ENCODE assay signal across 22 cellular contexts in the genomic region with DNA sequence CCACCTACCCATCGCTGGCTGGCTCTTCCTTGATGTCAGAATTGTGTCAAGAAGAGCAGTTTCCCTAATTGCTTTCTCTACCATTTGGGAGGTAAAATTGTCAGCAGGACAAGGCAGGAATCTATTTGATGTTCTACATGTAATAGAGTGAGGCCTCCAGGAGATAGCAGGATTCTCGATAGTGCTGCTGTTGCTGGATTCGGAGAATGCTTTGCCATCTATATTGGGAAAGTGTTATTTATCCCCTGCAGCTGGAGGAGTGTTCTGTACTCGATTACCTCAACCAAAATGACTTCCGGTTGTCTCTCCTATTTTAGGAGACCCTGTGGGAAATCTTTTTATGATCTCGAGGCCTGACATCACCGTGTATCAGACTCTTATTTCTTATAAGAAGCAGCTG.
DNase-seq lines count a peak whose midpoint lies in the region; ATAC-seq and TF ChIP-seq lines count a peak whose summit lies in the region.
"Had no signal": no experiment of that assay in that cellular context is flagged by ENCODE, and none has a peak within 500 bp of the region (broad histone marks: within the 10 kb centered on the region; RNA-seq: fewer than 3 reads in every experiment).

No MANE protein-coding gene starts in this region.

- intact Hi-C loops in heart left ventricle (cut with DNase I): loop anchor here in 1 of 10 donors (10.0 kb wide), 1 partner anchor 786 kb away; no protein-coding TSS in a partner anchor
- intact Hi-C loops in Right ventricle myocardium inferior (cut with DNase I): no loop called here
- intact Hi-C loops in Caco-2 (cut with micrococcal nuclease; ENCODE audit: unreplicated experiment): no loop called here

- H3K27me3 ChIP-seq in heart left ventricle (no peaks in the 10 kb centered on the region), MM.1S (replicated peaks; ENCODE audit: insufficient read depth, low read length) (no peaks in the 10 kb centered on the region), right atrium auricular region (no peaks in the 10 kb centered on the region), Caco-2 (replicated peaks; ENCODE audit: control insufficient read depth, insufficient read depth, low read length) (no peaks in the 10 kb centered on the region)

- H3K27me3 Mint-ChIP-seq in Caco-2 (ENCODE audit: insufficient read depth, unreplicated experiment): peaks cover 14% of the 10 kb centered on the region

- DNase-seq in heart left ventricle (no peak), Right ventricle myocardium inferior (ENCODE audit: missing footprints) (no peak), MM.1S (no peak), right atrium auricular region (ENCODE audit: low spot score) (no peak), Caco-2 (no peak), EL (no peak), iPS-NIHi7 (ENCODE audit: extremely low spot score) (no peak), DMS79 (lab: John Stamatoyannopoulos, UW) (no peak)
- DNase-seq: ACHN, DMS53, NCI-H1092, NCI-H1436, NCI-H187 treated with DMSO at 0.1 percent for 48 hours, NCI-H2107, NCI-H446 treated with DMSO at 0.1 percent for 48 hours, NCI-H526 treated with DMSO at 0.1 percent for 48 hours, PC-3 had no signal

- H3K36me3 ChIP-seq in heart left ventricle (no peaks in the 10 kb centered on the region), MM.1S (replicated peaks; ENCODE audit: insufficient read depth, low read length) (no peaks in the 10 kb centered on the region), right atrium auricular region (no peaks in the 10 kb centered on the region), Caco-2 (ENCODE audit: control insufficient read depth, insufficient read depth, low read length) (no peaks in the 10 kb centered on the region)

- no peaks in the 10 kb centered on the region for H3K4me1 Mint-ChIP-seq in Caco-2 (ENCODE audit: low read depth, unreplicated experiment)

- peak overlapping the region; percentile 32 for H2AFZ ChIP-seq in MM.1S (ENCODE audit: low read length)

- no peaks in the 10 kb centered on the region for H3K79me2 ChIP-seq in MM.1S (ENCODE audit: low read length)

- H3K4me1 ChIP-seq in heart left ventricle: peaks cover 0 to 48% (median 4%) of the 10 kb centered on the region in 12 donors
- peaks cover 59% of the 10 kb centered on the region for H3K4me1 ChIP-seq in MM.1S (ENCODE audit: low read length)
- peaks cover 0 to 48% of the 10 kb centered on the region in 2 donors for H3K4me1 ChIP-seq in right atrium auricular region
- H3K4me1 ChIP-seq in Caco-2: no peaks in the 10 kb centered on the region

- no peaks in the 10 kb centered on the region for H3K36me3 Mint-ChIP-seq in Caco-2 (ENCODE audit: insufficient read depth, unreplicated experiment)

- H3K27ac ChIP-seq in heart left ventricle (peak overlapping the region in 4 of 12 donors; percentile 13 to 27 (median 18)), MM.1S (ENCODE audit: low read length) (peak overlapping the region; percentile 43; the same call in 1 of the 2 replicates), right atrium auricular region (peak overlapping the region; percentile 55 to 63)
- H3K27ac ChIP-seq: 22Rv1, C4-2B had no signal

- H3K9me3 ChIP-seq in heart left ventricle (no peaks in the 10 kb centered on the region), MM.1S (replicated peaks; ENCODE audit: insufficient read depth, low read length) (no peaks in the 10 kb centered on the region), right atrium auricular region (no peaks in the 10 kb centered on the region), Caco-2 (no peaks in the 10 kb centered on the region)

- no peak for TF ChIP-seq POLR2A in heart left ventricle (IDR thresholded peaks at IDR 0.05)

- H3K4me3 ChIP-seq in heart left ventricle (no peak overlapping the region), MM.1S (ENCODE audit: low read length) (peak overlapping the region; percentile 29), right atrium auricular region (no peak overlapping the region), Caco-2 (ENCODE audit: low read depth, low read length) (no peak overlapping the region)

- H3K9me3 Mint-ChIP-seq in Caco-2 (ENCODE audit: unreplicated experiment): no peaks in the 10 kb centered on the region

- WGBS in heart left ventricle, 4 donors: 45 to 70% (median 47%) methylated on average over 7 of the region's 7 CpGs

- peak overlapping the region; percentile 11; the same call in 1 of the 2 replicates for H3K9ac ChIP-seq in MM.1S (ENCODE audit: low read length)

- no peaks in the 10 kb centered on the region for H3K9me2 ChIP-seq in MM.1S (replicated peaks; ENCODE audit: insufficient read depth, low read length)

- H3K4me3 Mint-ChIP-seq in Caco-2 (ENCODE audit: unreplicated experiment): no peak overlapping the region

- BruUV-seq in Caco-2 (replicated peaks; lab: Mats Ljungman, UMichigan): no TSS peak

- H3K4me2 ChIP-seq in MM.1S (ENCODE audit: low read depth, low read length): peak overlapping the region; percentile 62

- no peaks in the 10 kb centered on the region for H4K20me1 ChIP-seq in MM.1S (ENCODE audit: insufficient read depth, low read length)

- POLR2A ChIA-PET in Caco-2 (lab: Charles Lee): interaction anchor here (0.6 kb wide), 1 partner anchor 26 kb away, joined by 4 read pairs; no protein-coding TSS in a partner anchor

- CTCF ChIA-PET in Caco-2 (lab: Charles Lee): no interaction called here

- H3K27ac Mint-ChIP-seq in Caco-2 (ENCODE audit: unreplicated experiment): no peak overlapping the region
- H3K27ac Mint-ChIP-seq: IgD-negative memory B cell had no signal

- no peak for TF ChIP-seq CTCF in heart left ventricle (IDR thresholded peaks at IDR 0.05)
- no peak for TF ChIP-seq CTCF in MM.1S (IDR thresholded peaks at IDR 0.05; ENCODE audit: low read length)
- no peak for TF ChIP-seq CTCF in right atrium auricular region (IDR thresholded peaks at IDR 0.05)
- no peak for TF ChIP-seq CTCF in Caco-2 (IDR thresholded peaks at IDR 0.05; ENCODE audit: insufficient read depth in 1 of 2, low read depth in 1 of 2, low read length in 1 of 2, severe bottlenecking in 1 of 2, unreplicated experiment in 1 of 2)

- ATAC-seq in heart left ventricle (peak in 3 of 4 donors; percentile 30 to 56 (median 40)), Right ventricle myocardium inferior (no peak)
- ATAC-seq: HCT116, PC-3, SK-N-SH treated with all-trans-retinoic acid at 6 μM for 48 hours had no signal

- peaks cover 36% of the 10 kb centered on the region for H3F3A ChIP-seq in MM.1S (ENCODE audit: insufficient read depth, low read length)
